25 cellular contexts compared by ENCODE assay signal in the genomic region with DNA sequence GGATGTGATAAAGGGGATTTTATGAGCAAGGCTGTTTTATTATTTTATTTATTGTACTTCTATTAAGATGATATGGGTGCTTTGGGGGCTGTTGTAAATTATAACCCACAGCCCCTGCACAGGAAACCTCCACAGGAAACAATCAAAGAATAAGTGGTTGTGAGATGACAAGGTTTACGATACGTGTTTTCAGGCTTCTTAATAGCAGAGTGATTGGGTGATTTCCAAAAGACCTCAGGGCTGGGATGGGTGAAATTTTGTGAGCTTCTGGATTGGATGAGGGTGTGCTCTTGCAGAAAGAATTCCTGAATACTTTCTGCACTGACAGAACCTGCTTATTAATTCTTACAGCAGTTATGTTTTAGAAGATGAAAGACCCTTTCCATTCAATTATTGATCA. TPM values are rescaled to one million over a fixed set of nuclear protein-coding genes. Genes with fewer than 3 reads are reported as not detected.
DNase-seq lines count a peak whose midpoint lies in the region; ATAC-seq and TF ChIP-seq lines count a peak whose summit lies in the region.
"Had no signal": no experiment of that assay in that cellular context is flagged by ENCODE, and none has a peak within 500 bp of the region (broad histone marks: within the 10 kb centered on the region; RNA-seq: fewer than 3 reads in every experiment).

No MANE protein-coding gene starts in this region.

- peaks cover 0 to 10% (median 2%) of the 10 kb centered on the region in 11 donors for H3K9me3 Mint-ChIP-seq in naive thymus-derived CD4-positive, alpha-beta T cell
- peaks cover 11% of the 10 kb centered on the region for H3K9me3 Mint-ChIP-seq in progenitor cell of endocrine pancreas (ENCODE audit: low read depth)

- TF ChIP-seq CTCF in VCaP (conservative IDR thresholded peaks at IDR 0.05): no peak
- no peak for TF ChIP-seq CTCF in progenitor cell of endocrine pancreas (IDR thresholded peaks at IDR 0.05; ENCODE audit: unreplicated experiment)

- POLR2A ChIA-PET in naive thymus-derived CD4-positive, alpha-beta T cell (lab: Charles Lee): no interaction called here

- H3K4me1 ChIP-seq in naive thymus-derived CD4-positive, alpha-beta T cell (ENCODE audit: control insufficient read depth in 2 of 2, insufficient read depth in 2 of 2, low read length in 2 of 2): no peaks in the 10 kb centered on the region
- H3K4me1 ChIP-seq: A549 had no signal

- no peak overlapping the region for H3K4me3 ChIP-seq in naive thymus-derived CD4-positive, alpha-beta T cell (ENCODE audit: low read length)
- H3K4me3 ChIP-seq: A549 had no signal

- H3K27me3 Mint-ChIP-seq in naive thymus-derived CD4-positive, alpha-beta T cell: peaks cover 0 to 4% (median 0%) of the 10 kb centered on the region in 5 donors
- H3K27me3 Mint-ChIP-seq in progenitor cell of endocrine pancreas: no peaks in the 10 kb centered on the region
- H3K27me3 Mint-ChIP-seq: CD4-positive, alpha-beta memory T cell; T-cell had no signal

- no peak overlapping the region for H3K4me3 Mint-ChIP-seq in naive thymus-derived CD4-positive, alpha-beta T cell
- H3K4me3 Mint-ChIP-seq in progenitor cell of endocrine pancreas (ENCODE audit: low read depth): no peak overlapping the region
- H3K4me3 Mint-ChIP-seq: CD4-positive, alpha-beta memory T cell; T-cell; T-helper 2 cell treated with Interferon-gamma antibody and Interleukin-4, amounts not matched to agents 5 μg/mL and 100 μg/mL, for 36 hours had no signal

- peak; percentile 40 for ATAC-seq in GM18511 (IDR thresholded peaks at IDR 0.05; ENCODE audit: unreplicated experiment)
- ATAC-seq in HG03354 (IDR thresholded peaks at IDR 0.05; ENCODE audit: poor library complexity, severe bottlenecking, unreplicated experiment): peak; percentile 55
- ATAC-seq in GM21381 (IDR thresholded peaks at IDR 0.05; ENCODE audit: unreplicated experiment): no peak
- no peak for ATAC-seq in naive thymus-derived CD4-positive, alpha-beta T cell
- ATAC-seq: A549, Panc1, SK-N-SH treated with all-trans-retinoic acid at 6 μM for 48 hours, T-cell had no signal

- CTCF ChIA-PET in naive thymus-derived CD4-positive, alpha-beta T cell (lab: Charles Lee): no interaction called here

- intact Hi-C loops in naive thymus-derived CD4-positive, alpha-beta T cell (cut with micrococcal nuclease): no loop called here

- no peak for DNase-seq in naive thymus-derived CD4-positive, alpha-beta T cell
- DNase-seq in progenitor cell of endocrine pancreas (ENCODE audit: low spot score, unreplicated experiment): no peak
- DNase-seq in NCI-H226: no peak
- DNase-seq: CD4-positive, alpha-beta memory T cell; GOT3; HCEC 1CT; Kasumi-1; NCI-H1048; NCI-H1436; NCI-H187 treated with DMSO at 0.1 percent for 48 hours; NCI-H2107; NCI-H510A; NCI-H748 treated with DMSO at 0.1 percent for 48 hours; T-cell had no signal

- H3K4me1 Mint-ChIP-seq in naive thymus-derived CD4-positive, alpha-beta T cell: peaks cover 0 to 5% (median 0%) of the 10 kb centered on the region in 7 donors
- peaks cover 4% of the 10 kb centered on the region for H3K4me1 Mint-ChIP-seq in progenitor cell of endocrine pancreas (ENCODE audit: low read depth)
- H3K4me1 Mint-ChIP-seq: CD4-positive, alpha-beta memory T cell; T-cell had no signal

- no peaks in the 10 kb centered on the region for H3K27me3 ChIP-seq in naive thymus-derived CD4-positive, alpha-beta T cell (ENCODE audit: control insufficient read depth in 2 of 2, insufficient read depth in 2 of 2, low read length in 2 of 2)

- H3K27ac ChIP-seq in VCaP: peak overlapping the region; percentile 6; the same call in 1 of the 2 replicates
- no peak overlapping the region for H3K27ac ChIP-seq in naive thymus-derived CD4-positive, alpha-beta T cell (ENCODE audit: low read depth, low read length)
- H3K27ac ChIP-seq: A549 had no signal

- no peaks in the 10 kb centered on the region for H3K9me3 ChIP-seq in naive thymus-derived CD4-positive, alpha-beta T cell (ENCODE audit: control insufficient read depth in 2 of 3, low read length in 3 of 3)
- H3K9me3 ChIP-seq: A549 had no signal

- no peaks in the 10 kb centered on the region for H3K36me3 Mint-ChIP-seq in naive thymus-derived CD4-positive, alpha-beta T cell
- peaks cover 3% of the 10 kb centered on the region for H3K36me3 Mint-ChIP-seq in progenitor cell of endocrine pancreas (ENCODE audit: insufficient read depth)
- H3K36me3 Mint-ChIP-seq: CD4-positive, alpha-beta memory T cell; T-cell had no signal

- H3K36me3 ChIP-seq in naive thymus-derived CD4-positive, alpha-beta T cell (ENCODE audit: control insufficient read depth in 2 of 3, insufficient read depth in 3 of 3, low read length in 3 of 3): no peaks in the 10 kb centered on the region

- peak overlapping the region in 1 of 9 donors; percentile 12 for H3K27ac Mint-ChIP-seq in naive thymus-derived CD4-positive, alpha-beta T cell
- no peak overlapping the region for H3K27ac Mint-ChIP-seq in progenitor cell of endocrine pancreas
- H3K27ac Mint-ChIP-seq: T-cell; T-helper 2 cell treated with Interferon-gamma antibody and Interleukin-4, amounts not matched to agents 5 μg/mL and 100 μg/mL, for 36 hours had no signal

RNA-seq across cellular contexts. Expression of a gene that starts 21.4 kb away (rescaled TPM):
- total RNA-seq in naive thymus-derived CD4-positive, alpha-beta T cell: not detected
- not detected for polyA plus RNA-seq in naive thymus-derived CD4-positive, alpha-beta T cell
- 24.7 and 32.5 TPM in 2 replicates for total RNA-seq in progenitor cell of endocrine pancreas
- total RNA-seq: CD4-positive, alpha-beta memory T cell; Daoy; MCF 10A had no signal
- polyA plus RNA-seq: BJ; CD4-positive, alpha-beta memory T cell had no signal

Comparison
In these comparisons a context has a peak if more than half of its experiments do, and no peak if none do; other contexts are left out.
1. ATAC-seq: peak in GM18511 (single experiment) and HG03354 (single experiment); none in GM21381 (single experiment) and naive thymus-derived CD4-positive, alpha-beta T cell (single experiment).
2. RNA of a gene that starts 21.4 kb away (total RNA-seq): 24.7 to 32.5 TPM in progenitor cell of endocrine pancreas; not detected in naive thymus-derived CD4-positive, alpha-beta T cell; every median in the first group is over 10 times any median in the second.